Comparison of ENCODE assay signal across 7 cellular contexts in the genomic region with DNA sequence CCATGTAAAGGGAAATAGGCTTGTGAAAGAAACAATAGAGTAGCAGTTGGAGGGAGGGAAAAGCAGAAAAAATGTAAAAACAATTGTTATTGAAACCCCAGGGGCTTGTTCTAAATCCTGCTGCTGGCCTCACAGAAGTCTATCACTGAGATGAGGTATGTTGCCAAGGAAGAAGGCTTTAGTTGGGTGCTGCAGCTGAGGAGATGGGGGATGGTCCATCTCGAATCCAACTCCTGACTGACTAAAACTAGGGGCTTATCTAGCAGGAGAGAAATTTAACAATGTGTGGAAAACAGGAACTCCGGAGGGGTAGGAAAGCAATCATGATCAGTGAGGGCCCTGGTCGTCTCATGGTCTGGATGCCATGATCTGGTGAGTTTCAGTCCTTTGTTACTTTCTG.
"Had no signal": no experiment of that assay in that cellular context is flagged by ENCODE, and none has a peak within 500 bp of the region (broad histone marks: within the 10 kb centered on the region; RNA-seq: fewer than 3 reads in every experiment).

No MANE protein-coding gene starts in this region.

- H3K4me3 ChIP-seq: GM12878 had no signal

- ATAC-seq: GM12878 had no signal

- FAIRE-seq: G401.6, GM12878, GM12891, GM12892, GM18507, GM19239 had no signal

- DNase-seq: GDM1 had no signal
